18 cellular contexts compared by ENCODE assay signal in genomic region chrX:48046846-48047245, GRCh38. TPM values are rescaled to one million over a fixed set of nuclear protein-coding genes. Genes with fewer than 3 reads are reported as not detected.
DNase-seq lines count a peak whose midpoint lies in the region; ATAC-seq and TF ChIP-seq lines count a peak whose summit lies in the region.
"Had no signal": no experiment of that assay in that cellular context is flagged by ENCODE, and none has a peak within 500 bp of the region (broad histone marks: within the 10 kb centered on the region; RNA-seq: fewer than 3 reads in every experiment).

No MANE protein-coding gene starts in this region.

- H4K20me1 ChIP-seq in HCT116 (ENCODE audit: insufficient read depth) (no peaks in the 10 kb centered on the region), hepatocyte (ENCODE audit: insufficient read depth, poor library complexity, severe bottlenecking) (no peaks in the 10 kb centered on the region)
- H4K20me1 ChIP-seq: BLaER1 had no signal

- H3K27ac ChIP-seq in HCT116 (ENCODE audit: low read depth, low read length) (peak overlapping the region; percentile 80), SK-N-MC (peak overlapping the region; percentile 97), hepatocyte (peak overlapping the region; percentile 69), subcutaneous abdominal adipose tissue (ENCODE audit: low read depth, low read length) (peak overlapping the region; percentile 6)
- H3K27ac ChIP-seq: A549, BLaER1 had no signal

- TF ChIP-seq RAD21 in HCT116 (IDR thresholded peaks at IDR 0.05; ENCODE audit: low read depth) = no peak

- H3K79me2 ChIP-seq in HCT116 (ENCODE audit: insufficient read depth, low read length) = no peaks in the 10 kb centered on the region
- no peaks in the 10 kb centered on the region for H3K79me2 ChIP-seq in hepatocyte

- 71% methylated on average over 5 of the region's 5 CpGs for WGBS in hepatocyte (ENCODE audit: low lambda C conversion rate, missing lambda C conversion rate)

- H3K36me3 ChIP-seq in HCT116 (ENCODE audit: control insufficient read depth in 1 of 2, insufficient read depth in 2 of 2, low read length in 2 of 2) = no peaks in the 10 kb centered on the region
- H3K36me3 ChIP-seq in SK-N-MC (ENCODE audit: insufficient read depth, low read length) = peaks cover 3% of the 10 kb centered on the region; the same call in 1 of the 2 replicates
- no peaks in the 10 kb centered on the region for H3K36me3 ChIP-seq in hepatocyte (replicated peaks; ENCODE audit: insufficient read depth, low read depth)
- no peaks in the 10 kb centered on the region for H3K36me3 ChIP-seq in subcutaneous abdominal adipose tissue (ENCODE audit: control insufficient read depth in 5 of 5, insufficient read depth in 5 of 5, low read length in 5 of 5)
- H3K36me3 ChIP-seq: BLaER1, HAP-1 had no signal

- peak overlapping the region; percentile 38; the same call in 1 of the 2 replicates for H3K9ac ChIP-seq in HCT116 (ENCODE audit: low read length)
- H3K9ac ChIP-seq in SK-N-MC (ENCODE audit: insufficient read length) = no peak overlapping the region
- no peak overlapping the region for H3K9ac ChIP-seq in subcutaneous abdominal adipose tissue (ENCODE audit: low read length in 5 of 5)
- H3K9ac ChIP-seq: BLaER1 had no signal

- no peak for ATAC-seq in HCT116
- no peak for ATAC-seq in HG02571 (IDR thresholded peaks at IDR 0.05; ENCODE audit: unreplicated experiment)
- ATAC-seq: A549, HepG2 had no signal

- H3K4me1 ChIP-seq in HCT116 (ENCODE audit: control insufficient read depth in 1 of 2, insufficient read depth in 2 of 2, low read length in 2 of 2) = peaks cover 9 to 21% of the 10 kb centered on the region in 2 experiments
- no peaks in the 10 kb centered on the region for H3K4me1 ChIP-seq in hepatocyte (ENCODE audit: insufficient read depth)
- peaks cover 0 to 9% (median 7%) of the 10 kb centered on the region in 5 donors for H3K4me1 ChIP-seq in subcutaneous abdominal adipose tissue (ENCODE audit: control insufficient read depth in 5 of 5, insufficient read depth in 5 of 5, low read length in 5 of 5)
- H3K4me1 ChIP-seq: A549, BLaER1, Caco-2, HAP-1 had no signal

- POLR2A ChIA-PET in HCT116 (lab: Charles Lee) = no interaction called here

- BruUV-seq in HCT116 (replicated peaks; lab: Mats Ljungman, UMichigan) = no TSS peak

- H2AFZ ChIP-seq in HCT116 (ENCODE audit: low read depth, low read length, poor library complexity, severe bottlenecking) (no peak overlapping the region), hepatocyte (no peak overlapping the region)

- H3K9me2 ChIP-seq in HCT116 (ENCODE audit: insufficient read depth) (no peaks in the 10 kb centered on the region), hepatocyte (replicated peaks; ENCODE audit: insufficient read depth) (no peaks in the 10 kb centered on the region)

- CTCF ChIA-PET in HCT116 (lab: Charles Lee) = no interaction called here

- DNase-seq in HCT116 (ENCODE audit: low read depth, low spot score) = no peak
- DNase-seq in SK-N-MC (ENCODE audit: low read depth, low spot score) = no peak
- DNase-seq in hepatocyte (ENCODE audit: low spot score) = no peak
- DNase-seq in stimulated activated naive CD4-positive, alpha-beta T cell treated with Interleukin-2 at 50 U/mL for 16 hours (lab: John Stamatoyannopoulos, UW) = no peak
- DNase-seq in NCI-H345 treated with DMSO at 0.1 percent for 48 hours (lab: John Stamatoyannopoulos, UW; ENCODE audit: unreplicated experiment) = no peak
- DNase-seq: AML-193; Caco-2; CD8-positive, alpha-beta memory T cell; DND-41; GF-D8; HFFc6 had no signal

- no peaks in the 10 kb centered on the region for H3K9me3 ChIP-seq in HCT116 (ENCODE audit: control insufficient read depth in 1 of 2, insufficient read depth in 1 of 2, low read depth in 1 of 2, low read length in 2 of 2)
- H3K9me3 ChIP-seq in SK-N-MC (ENCODE audit: low read depth, low read length) = peaks cover 4% of the 10 kb centered on the region; the same call in 1 of the 2 replicates
- no peaks in the 10 kb centered on the region for H3K9me3 ChIP-seq in hepatocyte (ENCODE audit: low read depth)
- no peaks in the 10 kb centered on the region for H3K9me3 ChIP-seq in subcutaneous abdominal adipose tissue (ENCODE audit: control insufficient read depth in 5 of 5, low read length in 5 of 5)
- H3K9me3 ChIP-seq: A549, Caco-2, HAP-1 had no signal

- H3K4me2 ChIP-seq in HCT116 (ENCODE audit: low read length) (peak overlapping the region; percentile 75), hepatocyte (no peak overlapping the region)
- H3K4me2 ChIP-seq: A549, BLaER1 had no signal

- no peaks in the 10 kb centered on the region for H3K27me3 ChIP-seq in HCT116 (ENCODE audit: insufficient read depth, low read length)
- H3K27me3 ChIP-seq in hepatocyte = no peaks in the 10 kb centered on the region
- H3K27me3 ChIP-seq in subcutaneous abdominal adipose tissue (ENCODE audit: control insufficient read depth in 5 of 5, insufficient read depth in 4 of 5, low read length in 5 of 5) = peaks cover 0 to 9% (median 5%) of the 10 kb centered on the region in 5 donors

- H3K4me3 ChIP-seq in HCT116 (replicated peaks in 1 of 2; ENCODE audit: low read depth in 1 of 2, low read length in 2 of 2) (no peak overlapping the region), SK-N-MC (no peak overlapping the region), hepatocyte (no peak overlapping the region), subcutaneous abdominal adipose tissue (ENCODE audit: low read depth in 1 of 5, low read length in 5 of 5) (no peak overlapping the region)
- H3K4me3 ChIP-seq: A549, BLaER1, HAP-1 had no signal

- intact Hi-C loops in HCT116 (cut with micrococcal nuclease) = no loop called here

- TF ChIP-seq POLR2A in HCT116 (IDR thresholded peaks at IDR 0.05; ENCODE audit: borderline replicate concordance, extremely low read depth, insufficient read depth, insufficient read length) = no peak

- no peak for TF ChIP-seq CTCF in HCT116 (IDR thresholded peaks at IDR 0.05 in 2 of 3, conservative IDR thresholded peaks at IDR 0.05 in 1 of 3; ENCODE audit: borderline replicate concordance in 1 of 3, insufficient read depth in 1 of 3, low read depth in 2 of 3, low read length in 2 of 3)
- TF ChIP-seq CTCF in hepatocyte (IDR thresholded peaks at IDR 0.05; ENCODE audit: poor library complexity) = no peak

- RAD21 ChIA-PET in HCT116 (lab: Charles Lee; ENCODE audit: low non-redundant PET in 1 of 2, low total read pairs in 2 of 2, uncharacterized antibody in 2 of 2, unreplicated experiment in 2 of 2) = no interaction called here

TF ChIP-seq in HCT116, 20 proteins besides CTCF, POLR2A, EP300 and RAD21:
- TF ChIP-seq SP1 (IDR thresholded peaks at IDR 0.05; ENCODE audit: low read depth) = no peak
- no peak for TF ChIP-seq ATF3 (IDR thresholded peaks at IDR 0.05)

RNA-seq across cellular contexts. Expression of gene ZNF630, which starts 24.6 kb away (rescaled TPM):
- not detected for total RNA-seq in HCT116 (2021; ENCODE audit: unreplicated experiment)
- polyA plus RNA-seq in HCT116 (2012) = not detected in 2 replicates
- 2.8 and 3.7 TPM in 2 replicates for total RNA-seq in hepatocyte
- 0.53 and 1.5 TPM in 2 replicates for polyA plus RNA-seq in hepatocyte
- total RNA-seq: HepG2 had no signal
- polyA plus RNA-seq: HepG2 had no signal

RNA-seq across cellular contexts. Expression of gene SPACA5, which starts 40.1 kb away (rescaled TPM):
- total RNA-seq in HCT116 (2021; ENCODE audit: unreplicated experiment) (not detected), hepatocyte (not detected in 2 replicates)
- not detected in 2 replicates for polyA plus RNA-seq in HCT116 (2012)
- not detected in 2 replicates for polyA plus RNA-seq in hepatocyte
- total RNA-seq: Caco-2; CD8-positive, alpha-beta memory T cell; H1; HepG2; HFFc6 had no signal
- polyA plus RNA-seq: A549; CD8-positive, alpha-beta memory T cell; HepG2 had no signal

RNA-seq across cellular contexts. Expression of gene ZNF182, which starts 43.1 kb away (rescaled TPM):
- total RNA-seq in HCT116 (2021; ENCODE audit: unreplicated experiment) (5.1 TPM), hepatocyte (3.3 and 5.0 TPM in 2 replicates)
- 1.5 and 2.4 TPM in 2 replicates for polyA plus RNA-seq in HCT116 (2012)
- polyA plus RNA-seq in hepatocyte = 2.7 and 3.4 TPM in 2 replicates

Comparison
In these comparisons a context has a peak if more than half of its experiments do, and no peak if none do; other contexts are left out.
1. H3K27ac ChIP-seq: peak in every context shown above with its lines; median percentile 97 in SK-N-MC; 80 in HCT116; 69 in hepatocyte; 6 in subcutaneous abdominal adipose tissue.